ENCODE assay signal across 15 cellular contexts in genomic region chr3:149018247-149018646, GRCh38. TPM values are rescaled to one million over a fixed set of nuclear protein-coding genes. Genes with fewer than 3 reads are reported as not detected.
DNase-seq lines count a peak whose midpoint lies in the region; ATAC-seq and TF ChIP-seq lines count a peak whose summit lies in the region.
"Had no signal": no experiment of that assay in that cellular context is flagged by ENCODE, and none has a peak within 500 bp of the region (broad histone marks: within the 10 kb centered on the region; RNA-seq: fewer than 3 reads in every experiment).

No MANE protein-coding gene starts in this region.

- no peak overlapping the region for H3K4me3 ChIP-seq in GM23338
- no peak overlapping the region for H3K4me3 ChIP-seq in coronary artery

- intact Hi-C loops in posterior cingulate gyrus (cut with DNase I) = no loop called here

- peak overlapping the region; percentile 73 for H3K27ac Mint-ChIP-seq in GM23338
- peak overlapping the region; percentile 27 for H3K27ac Mint-ChIP-seq in nephron progenitor cell
- H3K27ac Mint-ChIP-seq: activated naive CD8-positive, alpha-beta T cell had no signal

- no peaks in the 10 kb centered on the region for H3K27me3 ChIP-seq in GM23338 (ENCODE audit: insufficient read depth)

- H3K4me1 ChIP-seq in GM23338 (ENCODE audit: insufficient read depth) = peaks cover 26% of the 10 kb centered on the region

- H3K36me3 ChIP-seq in GM23338 (ENCODE audit: insufficient read depth) = peaks cover 2% of the 10 kb centered on the region

- no peaks in the 10 kb centered on the region for H3F3A ChIP-seq in GM23338 (replicated peaks; ENCODE audit: low read depth)

- H2AFZ ChIP-seq in GM23338 = no peak overlapping the region

- H3K36me3 Mint-ChIP-seq in GM23338 (ENCODE audit: low read depth) = peaks cover 41% of the 10 kb centered on the region
- H3K36me3 Mint-ChIP-seq in nephron progenitor cell (ENCODE audit: low read depth) = peaks cover 28% of the 10 kb centered on the region

- no peak overlapping the region for H3K27ac ChIP-seq in GM23338 (ENCODE audit: low read depth)
- H3K27ac ChIP-seq in coronary artery = peak overlapping the region; percentile 40 to 52
- H3K27ac ChIP-seq: KMS-11, VCaP had no signal

- TF ChIP-seq CTCF in GM23338 (conservative IDR thresholded peaks at IDR 0.05; ENCODE audit: low read depth in 2 of 2) = no peak
- no peak for TF ChIP-seq CTCF in coronary artery (IDR thresholded peaks at IDR 0.05)
- TF ChIP-seq CTCF in nephron progenitor cell (IDR thresholded peaks at IDR 0.05) = no peak

- H3K4me1 Mint-ChIP-seq in GM23338 (peaks cover 48% of the 10 kb centered on the region), nephron progenitor cell (no peaks in the 10 kb centered on the region)

- H3K9me3 Mint-ChIP-seq in GM23338 (no peaks in the 10 kb centered on the region), nephron progenitor cell (no peaks in the 10 kb centered on the region)

- H3K27me3 Mint-ChIP-seq in GM23338 (ENCODE audit: insufficient read depth, low read depth, poor library complexity) (peaks cover 11% of the 10 kb centered on the region), nephron progenitor cell (ENCODE audit: low read depth, poor library complexity) (no peaks in the 10 kb centered on the region)
- H3K27me3 Mint-ChIP-seq: activated naive CD8-positive, alpha-beta T cell had no signal

- H3K4me3 Mint-ChIP-seq in GM23338 (no peak overlapping the region), nephron progenitor cell (no peak overlapping the region)
- H3K4me3 Mint-ChIP-seq: activated naive CD8-positive, alpha-beta T cell had no signal

- H3K4me2 ChIP-seq in GM23338 = no peak overlapping the region
- H3K4me2 ChIP-seq: KMS-11 had no signal

- no peaks in the 10 kb centered on the region for H4K20me1 ChIP-seq in GM23338 (replicated peaks; ENCODE audit: insufficient read depth)

- ATAC-seq in GM23338 = no peak

- H3K9me2 ChIP-seq in GM23338 (ENCODE audit: insufficient read depth) = no peaks in the 10 kb centered on the region

- no peaks in the 10 kb centered on the region for H3K79me2 ChIP-seq in GM23338 (replicated peaks; ENCODE audit: insufficient read depth)

- DNase-seq in AG20443 (ENCODE audit: low spot score) (peak; percentile 39), GM23338 (ENCODE audit: low spot score) (no peak), coronary artery (ENCODE audit: low spot score) (no peak), nephron progenitor cell (no peak), activated gamma-delta T cell treated with Interleukin-2 at 50 U/mL for 16 hours (no peak), posterior cingulate gyrus (no peak), NCI-H2081 (lab: John Stamatoyannopoulos, UW) (no peak)
- DNase-seq: cortex of kidney, DND-41, islet precursor cell, NCI-H1436, NCI-H510A had no signal

TF ChIP-seq in GM23338, 12 proteins besides CTCF, POLR2A, EP300 and RAD21 (continues in another document):
- TF ChIP-seq POLR2AphosphoS5 (IDR thresholded peaks at IDR 0.05; ENCODE audit: low read depth) = no peak
- TF ChIP-seq, protein P1, sequence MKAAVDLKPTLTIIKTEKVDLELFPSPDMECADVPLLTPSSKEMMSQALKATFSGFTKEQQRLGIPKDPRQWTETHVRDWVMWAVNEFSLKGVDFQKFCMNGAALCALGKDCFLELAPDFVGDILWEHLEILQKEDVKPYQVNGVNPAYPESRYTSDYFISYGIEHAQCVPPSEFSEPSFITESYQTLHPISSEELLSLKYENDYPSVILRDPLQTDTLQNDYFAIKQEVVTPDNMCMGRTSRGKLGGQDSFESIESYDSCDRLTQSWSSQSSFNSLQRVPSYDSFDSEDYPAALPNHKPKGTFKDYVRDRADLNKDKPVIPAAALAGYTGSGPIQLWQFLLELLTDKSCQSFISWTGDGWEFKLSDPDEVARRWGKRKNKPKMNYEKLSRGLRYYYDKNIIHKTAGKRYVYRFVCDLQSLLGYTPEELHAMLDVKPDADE (IDR thresholded peaks at IDR 0.05) = no peak
- TF ChIP-seq NANOG (IDR thresholded peaks at IDR 0.05; ENCODE audit: borderline replicate concordance) = no peak
- TF ChIP-seq, protein P2, sequence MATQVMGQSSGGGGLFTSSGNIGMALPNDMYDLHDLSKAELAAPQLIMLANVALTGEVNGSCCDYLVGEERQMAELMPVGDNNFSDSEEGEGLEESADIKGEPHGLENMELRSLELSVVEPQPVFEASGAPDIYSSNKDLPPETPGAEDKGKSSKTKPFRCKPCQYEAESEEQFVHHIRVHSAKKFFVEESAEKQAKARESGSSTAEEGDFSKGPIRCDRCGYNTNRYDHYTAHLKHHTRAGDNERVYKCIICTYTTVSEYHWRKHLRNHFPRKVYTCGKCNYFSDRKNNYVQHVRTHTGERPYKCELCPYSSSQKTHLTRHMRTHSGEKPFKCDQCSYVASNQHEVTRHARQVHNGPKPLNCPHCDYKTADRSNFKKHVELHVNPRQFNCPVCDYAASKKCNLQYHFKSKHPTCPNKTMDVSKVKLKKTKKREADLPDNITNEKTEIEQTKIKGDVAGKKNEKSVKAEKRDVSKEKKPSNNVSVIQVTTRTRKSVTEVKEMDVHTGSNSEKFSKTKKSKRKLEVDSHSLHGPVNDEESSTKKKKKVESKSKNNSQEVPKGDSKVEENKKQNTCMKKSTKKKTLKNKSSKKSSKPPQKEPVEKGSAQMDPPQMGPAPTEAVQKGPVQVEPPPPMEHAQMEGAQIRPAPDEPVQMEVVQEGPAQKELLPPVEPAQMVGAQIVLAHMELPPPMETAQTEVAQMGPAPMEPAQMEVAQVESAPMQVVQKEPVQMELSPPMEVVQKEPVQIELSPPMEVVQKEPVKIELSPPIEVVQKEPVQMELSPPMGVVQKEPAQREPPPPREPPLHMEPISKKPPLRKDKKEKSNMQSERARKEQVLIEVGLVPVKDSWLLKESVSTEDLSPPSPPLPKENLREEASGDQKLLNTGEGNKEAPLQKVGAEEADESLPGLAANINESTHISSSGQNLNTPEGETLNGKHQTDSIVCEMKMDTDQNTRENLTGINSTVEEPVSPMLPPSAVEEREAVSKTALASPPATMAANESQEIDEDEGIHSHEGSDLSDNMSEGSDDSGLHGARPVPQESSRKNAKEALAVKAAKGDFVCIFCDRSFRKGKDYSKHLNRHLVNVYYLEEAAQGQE (IDR thresholded peaks at IDR 0.05; ENCODE audit: unreplicated experiment) = no peak
- no peak for TF ChIP-seq ZNF114 (CRISPR knock-in tag; IDR thresholded peaks at IDR 0.05)
- no peak for TF ChIP-seq CREB1 (CRISPR knock-in tag; IDR thresholded peaks at IDR 0.05; ENCODE audit: low read depth)
- no peak for TF ChIP-seq ZNF462 (CRISPR knock-in tag; IDR thresholded peaks at IDR 0.05)

RNA-seq across cellular contexts. Expression of gene GYG1, which starts 26.9 kb away (rescaled TPM):
- 40.9 and 45.6 TPM in 2 replicates for total RNA-seq in GM23338 (2014; rRNA removed; shearing (Covaris generic))
- 30.4 and 33.2 TPM in 2 replicates for polyA plus RNA-seq in GM23338 (2016; fragmentation: Nextera tagmentation; extraction: Ambion mirVana)
